In the genomic region with DNA sequence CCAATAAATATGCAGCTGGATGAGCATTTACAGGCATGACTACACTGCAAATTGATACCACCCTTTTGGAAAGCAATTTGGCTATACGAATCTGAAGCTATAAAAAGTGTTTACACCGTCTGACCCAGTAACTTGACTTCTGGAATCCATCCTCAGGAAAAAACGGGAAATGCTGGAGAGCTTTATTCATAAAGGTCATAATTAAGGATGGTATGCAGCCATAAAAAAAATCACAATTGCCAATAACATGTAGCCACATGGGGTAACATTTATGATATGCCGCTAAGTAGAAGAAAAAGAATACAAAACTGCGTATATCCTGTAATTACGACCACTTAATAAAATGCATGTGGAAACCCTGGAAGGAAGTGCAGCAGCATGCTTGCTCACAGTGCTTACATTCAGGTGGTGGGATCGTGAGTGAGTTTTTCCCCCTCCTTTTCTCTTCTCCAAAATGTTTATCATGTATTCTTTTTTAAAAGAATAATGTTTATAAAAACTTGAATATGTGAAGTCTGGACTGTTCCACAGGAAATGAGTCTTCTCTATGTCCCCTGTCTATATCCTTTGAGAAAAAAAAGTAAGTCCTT, we compare ENCODE assay signal across 17 cellular contexts. TPM values are rescaled to one million over a fixed set of nuclear protein-coding genes. Genes with fewer than 3 reads are reported as not detected.
DNase-seq lines count a peak whose midpoint lies in the region; ATAC-seq and TF ChIP-seq lines count a peak whose summit lies in the region.
"Had no signal": no experiment of that assay in that cellular context is flagged by ENCODE, and none has a peak within 500 bp of the region (broad histone marks: within the 10 kb centered on the region; RNA-seq: fewer than 3 reads in every experiment).

No MANE protein-coding gene starts in this region.

- H3K36me3 ChIP-seq in BJ (ENCODE audit: control insufficient read depth, insufficient read depth, low read length): no peaks in the 10 kb centered on the region
- no peaks in the 10 kb centered on the region for H3K36me3 ChIP-seq in HEK293 (ENCODE audit: control insufficient read depth in 2 of 2, insufficient read depth in 1 of 2, low read length in 2 of 2)
- no peaks in the 10 kb centered on the region for H3K36me3 ChIP-seq in adipocyte (ENCODE audit: control insufficient read depth, insufficient read depth, low read length, severe bottlenecking)
- no peaks in the 10 kb centered on the region for H3K36me3 ChIP-seq in hepatocyte (replicated peaks; ENCODE audit: insufficient read depth, low read depth)
- H3K36me3 ChIP-seq: SJSA1 had no signal

- H3K27me3 ChIP-seq in BJ (ENCODE audit: control insufficient read depth, insufficient read depth, low read length) (no peaks in the 10 kb centered on the region), adipocyte (replicated peaks; ENCODE audit: control insufficient read depth, insufficient read depth, low read length) (no peaks in the 10 kb centered on the region), hepatocyte (no peaks in the 10 kb centered on the region)
- H3K27me3 ChIP-seq: SJSA1 had no signal

- 46% methylated on average over 7 of the region's 7 CpGs for WGBS in hepatocyte (ENCODE audit: low lambda C conversion rate, missing lambda C conversion rate)

- POLR2A ChIA-PET in BJ (lab: Charles Lee) (no interaction called here), HEK293 (lab: Yijun Ruan, JAX) (interaction anchor here (0.6 kb wide), 1 partner anchor 14 kb away, joined by 3 read pairs; no protein-coding TSS in a partner anchor)

- no peak overlapping the region for H2AFZ ChIP-seq in hepatocyte
- H2AFZ ChIP-seq: PC-9 had no signal

- H3K27ac ChIP-seq in HEK293 (ENCODE audit: extremely low read depth, low read depth, low read length) (no peak overlapping the region), hepatocyte (peak overlapping the region; percentile 20)
- H3K27ac ChIP-seq: PC-9, SJSA1 had no signal

- H3K4me2 ChIP-seq in hepatocyte: no peak overlapping the region
- H3K4me2 ChIP-seq: PC-9 had no signal

- H4K20me1 ChIP-seq in hepatocyte (ENCODE audit: insufficient read depth, poor library complexity, severe bottlenecking): no peaks in the 10 kb centered on the region

- ATAC-seq in HG02588 (IDR thresholded peaks at IDR 0.05; ENCODE audit: unreplicated experiment): no peak
- ATAC-seq: HCT116 had no signal

- CTCF ChIA-PET in BJ (lab: Yijun Ruan, JAX) (interaction anchor here (0.6 to 2.8 kb wide), 5 partner anchors 17 to 266 kb away, joined by 3 to 20 read pairs (median 3); no protein-coding TSS in a partner anchor), HEK293 (lab: Yijun Ruan, JAX) (no interaction called here)

- no peak overlapping the region for H3K9ac ChIP-seq in adipocyte (ENCODE audit: low read length)

- H3K79me2 ChIP-seq in hepatocyte: no peaks in the 10 kb centered on the region

- H3K4me1 ChIP-seq in HEK293 (ENCODE audit: control insufficient read depth, insufficient read depth, low read length) (no peaks in the 10 kb centered on the region; the same call in 1 of the 2 replicates), adipocyte (ENCODE audit: control insufficient read depth, insufficient read depth, low read length) (peaks cover 13% of the 10 kb centered on the region), hepatocyte (ENCODE audit: insufficient read depth) (no peaks in the 10 kb centered on the region)
- H3K4me1 ChIP-seq: Caco-2 had no signal

- H3K4me3 ChIP-seq in BJ (ENCODE audit: low read depth, low read length) (no peak overlapping the region), HEK293 (ENCODE audit: low read depth, low read length) (no peak overlapping the region), adipocyte (ENCODE audit: low read length) (no peak overlapping the region), hepatocyte (no peak overlapping the region)
- H3K4me3 ChIP-seq: PC-9, SJSA1 had no signal

- no peaks in the 10 kb centered on the region for H3K9me2 ChIP-seq in hepatocyte (replicated peaks; ENCODE audit: insufficient read depth)

- DNase-seq in BJ (ENCODE audit: low read depth) (peak; percentile 65), adipocyte (ENCODE audit: low read depth) (peak; percentile 22), hepatocyte (ENCODE audit: low spot score) (no peak), NCI-H1105 (lab: John Stamatoyannopoulos, UW) (no peak), OCI-M1 (lab: John Stamatoyannopoulos, UW) (no peak), HuH-7 (ENCODE audit: low spot score) (no peak)
- DNase-seq: Caco-2; CD4-positive, CD25-positive, alpha-beta regulatory T cell; DMS153; KG1; NCI-H146; NCI-H524; PC-9 had no signal

- TF ChIP-seq CTCF in BJ (IDR thresholded peaks at IDR 0.05; ENCODE audit: insufficient read depth, low read depth, low read length): no peak
- no peak for TF ChIP-seq CTCF in HEK293 (tag by site-specific recombination; IDR thresholded peaks at IDR 0.05)
- no peak for TF ChIP-seq CTCF in hepatocyte (IDR thresholded peaks at IDR 0.05; ENCODE audit: poor library complexity)

- no peaks in the 10 kb centered on the region for H3K9me3 ChIP-seq in HEK293 (ENCODE audit: control insufficient read depth, insufficient read depth, low read depth, low read length)
- no peaks in the 10 kb centered on the region for H3K9me3 ChIP-seq in adipocyte (ENCODE audit: control insufficient read depth, low read length)
- no peaks in the 10 kb centered on the region for H3K9me3 ChIP-seq in hepatocyte (ENCODE audit: low read depth)
- H3K9me3 ChIP-seq: Caco-2 had no signal

TF ChIP-seq in HEK293, 187 proteins besides CTCF, POLR2A, EP300 and RAD21:
- TF ChIP-seq SP7 (tag by site-specific recombination; IDR thresholded peaks at IDR 0.05) (peak; percentile 75), ZNF501 (tag by site-specific recombination; IDR thresholded peaks at IDR 0.05) (no peak), MEIS1 (CRISPR knock-in tag; IDR thresholded peaks at IDR 0.05; ENCODE audit: borderline replicate concordance) (no peak)
- TF ChIP-seq, protein P1, sequence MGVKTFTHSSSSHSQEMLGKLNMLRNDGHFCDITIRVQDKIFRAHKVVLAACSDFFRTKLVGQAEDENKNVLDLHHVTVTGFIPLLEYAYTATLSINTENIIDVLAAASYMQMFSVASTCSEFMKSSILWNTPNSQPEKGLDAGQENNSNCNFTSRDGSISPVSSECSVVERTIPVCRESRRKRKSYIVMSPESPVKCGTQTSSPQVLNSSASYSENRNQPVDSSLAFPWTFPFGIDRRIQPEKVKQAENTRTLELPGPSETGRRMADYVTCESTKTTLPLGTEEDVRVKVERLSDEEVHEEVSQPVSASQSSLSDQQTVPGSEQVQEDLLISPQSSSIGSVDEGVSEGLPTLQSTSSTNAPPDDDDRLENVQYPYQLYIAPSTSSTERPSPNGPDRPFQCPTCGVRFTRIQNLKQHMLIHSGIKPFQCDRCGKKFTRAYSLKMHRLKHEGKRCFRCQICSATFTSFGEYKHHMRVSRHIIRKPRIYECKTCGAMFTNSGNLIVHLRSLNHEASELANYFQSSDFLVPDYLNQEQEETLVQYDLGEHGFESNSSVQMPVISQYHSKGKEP (tag by site-specific recombination; IDR thresholded peaks at IDR 0.05): peak; percentile 47
- TF ChIP-seq, protein P2, sequence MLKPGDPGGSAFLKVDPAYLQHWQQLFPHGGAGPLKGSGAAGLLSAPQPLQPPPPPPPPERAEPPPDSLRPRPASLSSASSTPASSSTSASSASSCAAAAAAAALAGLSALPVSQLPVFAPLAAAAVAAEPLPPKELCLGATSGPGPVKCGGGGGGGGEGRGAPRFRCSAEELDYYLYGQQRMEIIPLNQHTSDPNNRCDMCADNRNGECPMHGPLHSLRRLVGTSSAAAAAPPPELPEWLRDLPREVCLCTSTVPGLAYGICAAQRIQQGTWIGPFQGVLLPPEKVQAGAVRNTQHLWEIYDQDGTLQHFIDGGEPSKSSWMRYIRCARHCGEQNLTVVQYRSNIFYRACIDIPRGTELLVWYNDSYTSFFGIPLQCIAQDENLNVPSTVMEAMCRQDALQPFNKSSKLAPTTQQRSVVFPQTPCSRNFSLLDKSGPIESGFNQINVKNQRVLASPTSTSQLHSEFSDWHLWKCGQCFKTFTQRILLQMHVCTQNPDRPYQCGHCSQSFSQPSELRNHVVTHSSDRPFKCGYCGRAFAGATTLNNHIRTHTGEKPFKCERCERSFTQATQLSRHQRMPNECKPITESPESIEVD (tag by site-specific recombination; IDR thresholded peaks at IDR 0.05): peak; percentile 56; the same call in 1 of the 2 replicates

RNA-seq across cellular contexts. Expression of a gene that starts 34.2 kb away (rescaled TPM):
- 44.5 and 51.5 TPM in 2 replicates for polyA plus RNA-seq in BJ (2011; rRNA removed)
- polyA minus RNA-seq in BJ (2011; rRNA and poly(A)+ RNA removed): 15.8 and 23.8 TPM in 2 replicates
- total RNA-seq in hepatocyte: 52.0 and 54.3 TPM in 2 replicates
- polyA plus RNA-seq in hepatocyte: 68.2 and 74.7 TPM in 2 replicates

Comparison
In these comparisons a context has a peak if more than half of its experiments do, and no peak if none do; other contexts are left out.
1. DNase-seq: peak in BJ (single experiment) and adipocyte (single experiment); none in hepatocyte (single experiment), NCI-H1105 (single experiment), OCI-M1 (single experiment) and HuH-7 (single experiment).